ENCODE assay signal across 30 cellular contexts in the genomic region with DNA sequence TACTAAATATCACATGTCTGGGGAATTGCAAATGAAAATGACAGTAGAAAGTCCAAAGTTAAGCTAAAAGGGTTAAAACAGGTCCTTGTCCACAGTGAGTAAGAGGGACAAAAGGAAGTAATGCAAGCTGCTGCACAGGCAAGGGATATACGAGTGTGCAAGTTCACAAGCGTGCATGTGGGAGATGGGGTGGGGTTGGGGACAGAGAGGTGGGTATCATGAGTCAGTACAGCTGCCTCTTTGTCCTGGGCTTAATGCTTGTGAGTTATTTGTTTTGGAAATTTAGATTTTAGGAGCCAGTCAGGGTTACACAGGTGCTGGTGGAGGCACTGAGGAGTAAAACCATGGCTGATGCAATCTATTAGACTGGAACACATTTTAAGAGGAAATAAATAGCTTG.
"Had no signal": no experiment of that assay in that cellular context is flagged by ENCODE, and none has a peak within 500 bp of the region (broad histone marks: within the 10 kb centered on the region; RNA-seq: fewer than 3 reads in every experiment).

No MANE protein-coding gene starts in this region.

- H3K4me3 ChIP-seq: ascending aorta, body of pancreas, breast epithelium, Peyer's patch, SJSA1 had no signal

- H3K36me3 ChIP-seq: ascending aorta, breast epithelium, Peyer's patch, SJSA1 had no signal

- DNase-seq: activated CD4-positive, alpha-beta T cell treated with anti-CD3 and anti-CD28 coated beads, Interleukin-2, amount 10 ng/mL, durations not matched to agents 24 days and 14 days; activated CD4-positive, alpha-beta T cell treated with anti-CD3 and anti-CD28 coated beads, Interleukin-2, amount 50 U/mL, for 4 hours; activated CD8-positive, alpha-beta T cell treated with anti-CD3 and anti-CD28 coated beads for 36 hours; activated effector memory CD4-positive, alpha-beta T cell treated with anti-CD3 and anti-CD28 coated beads, Interleukin-2, amount 50 U/mL, for 16 hours; activated naive CD4-positive, alpha-beta T cell treated with Interleukin-2 at 50 U/mL for 16 hours; activated naive CD8-positive, alpha-beta T cell treated with anti-CD3 and anti-CD28 coated beads, Interleukin-2, amount 10 ng/mL, durations not matched to agents 7 days and 5 days; activated T-cell treated with anti-CD3 and anti-CD28 coated beads, Interleukin-2, amount 50 U/mL, for 1 hour; activated T-cell treated with anti-CD3 and anti-CD28 coated beads, Interleukin-2, amount 50 U/mL, for 72 hours; amygdala; body of pancreas; NCI-H1105; NCI-H1417 treated with DMSO at 0.1 percent for 48 hours; NCI-H187 treated with DMSO at 0.1 percent for 48 hours; NCI-H2081; NCI-H226; NCI-H446 treated with DMSO at 0.1 percent for 48 hours; NCI-H524; NCI-H82; PC-3; Peyer's patch; RPMI8226; SHP77 treated with DMSO at 0.1 percent for 48 hours; SK-N-SH had no signal

- H3K27ac ChIP-seq: ascending aorta, body of pancreas, breast epithelium, Peyer's patch, SJSA1 had no signal

- H3K27me3 ChIP-seq: ascending aorta, body of pancreas, Peyer's patch, SJSA1 had no signal

- H3K27ac Mint-ChIP-seq: activated CD4-positive, alpha-beta T cell treated with anti-CD3 and anti-CD28 coated beads, Interleukin-2, amount 10 ng/mL, durations not matched to agents 24 days and 14 days; activated CD8-positive, alpha-beta T cell treated with anti-CD3 and anti-CD28 coated beads for 36 hours; activated naive CD4-positive, alpha-beta T cell treated with anti-CD3 and anti-CD28 coated beads, Interleukin-2, amount 50 U/mL, for 24 hours; activated naive CD8-positive, alpha-beta T cell treated with anti-CD3 and anti-CD28 coated beads, Interleukin-2, amount 10 ng/mL, durations not matched to agents 7 days and 5 days; activated T-cell treated with anti-CD3 and anti-CD28 coated beads, Interleukin-2, amount 50 U/mL, for 72 hours; activated T-helper 17 cell treated with anti-CD3 and anti-CD28 coated beads, Interleukin-2, amount 50 U/mL, for 72 hours; T-helper 1 cell treated with Interleukin-12 subunit alpha and Interleukin-12 subunit beta and Interleukin-4 antibody, amounts not matched to agents 30 μg/mL and 1 μg/mL, for 36 hours; T-helper 2 cell treated with Interferon-gamma antibody and Interleukin-4, amounts not matched to agents 5 μg/mL and 100 μg/mL, for 36 hours had no signal

- H3K4me1 ChIP-seq: ascending aorta, breast epithelium, Peyer's patch, SJSA1 had no signal

- H3K4me3 Mint-ChIP-seq: activated CD4-positive, alpha-beta T cell treated with anti-CD3 and anti-CD28 coated beads, Interleukin-2, amount 10 ng/mL, durations not matched to agents 24 days and 14 days; activated CD8-positive, alpha-beta T cell treated with anti-CD3 and anti-CD28 coated beads for 36 hours; activated naive CD4-positive, alpha-beta T cell treated with anti-CD3 and anti-CD28 coated beads, Interleukin-2, amount 50 U/mL, for 24 hours; activated naive CD8-positive, alpha-beta T cell treated with anti-CD3 and anti-CD28 coated beads, Interleukin-2, amount 10 ng/mL, durations not matched to agents 7 days and 5 days; activated T-cell treated with anti-CD3 and anti-CD28 coated beads, Interleukin-2, amount 50 U/mL, for 72 hours; activated T-helper 17 cell treated with anti-CD3 and anti-CD28 coated beads, Interleukin-2, amount 50 U/mL, for 72 hours; T-helper 1 cell treated with Interleukin-12 subunit alpha and Interleukin-12 subunit beta and Interleukin-4 antibody, amounts not matched to agents 30 μg/mL and 1 μg/mL, for 36 hours; T-helper 2 cell treated with Interferon-gamma antibody and Interleukin-4, amounts not matched to agents 5 μg/mL and 100 μg/mL, for 36 hours had no signal

- H3K4me2 ChIP-seq: SK-N-SH had no signal

- H3K9me3 ChIP-seq: ascending aorta, body of pancreas, breast epithelium, Peyer's patch, SJSA1, SK-N-SH had no signal

- H3K9ac ChIP-seq: SK-N-SH had no signal

- H3K36me3 Mint-ChIP-seq: activated naive CD4-positive, alpha-beta T cell treated with anti-CD3 and anti-CD28 coated beads, Interleukin-2, amount 50 U/mL, for 24 hours; activated naive CD8-positive, alpha-beta T cell treated with anti-CD3 and anti-CD28 coated beads, Interleukin-2, amount 10 ng/mL, durations not matched to agents 7 days and 5 days had no signal

- H3K9me3 Mint-ChIP-seq: activated CD4-positive, alpha-beta T cell treated with anti-CD3 and anti-CD28 coated beads, Interleukin-2, amount 10 ng/mL, durations not matched to agents 24 days and 14 days; activated CD8-positive, alpha-beta T cell treated with anti-CD3 and anti-CD28 coated beads for 36 hours; activated naive CD4-positive, alpha-beta T cell treated with anti-CD3 and anti-CD28 coated beads, Interleukin-2, amount 50 U/mL, for 24 hours; activated naive CD8-positive, alpha-beta T cell treated with anti-CD3 and anti-CD28 coated beads, Interleukin-2, amount 10 ng/mL, durations not matched to agents 7 days and 5 days; activated T-cell treated with anti-CD3 and anti-CD28 coated beads, Interleukin-2, amount 50 U/mL, for 72 hours; activated T-helper 17 cell treated with anti-CD3 and anti-CD28 coated beads, Interleukin-2, amount 50 U/mL, for 72 hours; T-helper 1 cell treated with Interleukin-12 subunit alpha and Interleukin-12 subunit beta and Interleukin-4 antibody, amounts not matched to agents 30 μg/mL and 1 μg/mL, for 36 hours; T-helper 2 cell treated with Interferon-gamma antibody and Interleukin-4, amounts not matched to agents 5 μg/mL and 100 μg/mL, for 36 hours had no signal

- ATAC-seq: activated CD8-positive, alpha-beta T cell treated with anti-CD3 and anti-CD28 coated beads for 36 hours; activated T-cell treated with anti-CD3 and anti-CD28 coated beads, Interleukin-2, amount 50 U/mL, for 72 hours; activated T-helper 17 cell treated with anti-CD3 and anti-CD28 coated beads, Interleukin-2, amount 50 U/mL, for 72 hours; body of pancreas; PC-3 had no signal

- H3K4me1 Mint-ChIP-seq: activated CD4-positive, alpha-beta T cell treated with anti-CD3 and anti-CD28 coated beads, Interleukin-2, amount 10 ng/mL, durations not matched to agents 24 days and 14 days had no signal
